In the genomic region with DNA sequence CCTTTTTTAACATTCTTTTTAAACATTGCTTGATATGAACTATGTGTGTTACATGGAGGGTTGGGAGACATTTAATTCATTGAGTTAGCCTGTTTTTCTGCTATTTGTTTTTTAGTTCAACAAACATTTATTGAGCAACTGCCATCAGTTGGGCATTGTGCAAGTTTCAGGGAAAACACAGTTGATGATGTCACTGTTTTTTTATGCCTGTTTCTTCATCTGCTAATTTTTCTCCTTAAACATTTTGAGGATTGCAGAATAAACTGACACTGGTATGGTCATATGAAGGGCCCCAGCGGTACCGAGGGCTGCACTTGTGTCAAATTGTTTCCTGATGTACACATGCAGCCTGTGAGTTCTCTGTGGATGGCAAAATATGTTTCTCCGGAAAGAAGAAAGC, we compare ENCODE assay signal across 11 cellular contexts.
DNase-seq lines count a peak whose midpoint lies in the region; ATAC-seq and TF ChIP-seq lines count a peak whose summit lies in the region.
"Had no signal": no experiment of that assay in that cellular context is flagged by ENCODE, and none has a peak within 500 bp of the region (broad histone marks: within the 10 kb centered on the region; RNA-seq: fewer than 3 reads in every experiment).

No MANE protein-coding gene starts in this region.

- H3K4me1 ChIP-seq in left lung (peaks cover 0 to 28% of the 10 kb centered on the region in 2 donors), suprapubic skin (no peaks in the 10 kb centered on the region), Caco-2 (no peaks in the 10 kb centered on the region)
- no peaks in the 10 kb centered on the region for H3K4me1 ChIP-seq in effector memory CD4-positive, alpha-beta T cell (ENCODE audit: control insufficient read depth, insufficient read depth, low read length, poor library complexity, severe bottlenecking)

- DNase-seq in HFFc6, result peak; percentile 31
- DNase-seq in brain microvascular endothelial cell, result peak; percentile 28
- peak; percentile 48 to 58 for DNase-seq in left lung
- peak; percentile 76 to 84 for DNase-seq in suprapubic skin (ENCODE audit: low spot score in 2 of 2)
- no peak for DNase-seq in Caco-2
- no peak for DNase-seq in NCI-H146 treated with DMSO at 0.1 percent for 48 hours (lab: John Stamatoyannopoulos, UW; ENCODE audit: unreplicated experiment)
- no peak for DNase-seq in NCI-H524 treated with DMSO at 0.1 percent for 48 hours (lab: John Stamatoyannopoulos, UW)
- no peak for DNase-seq in effector memory CD4-positive, alpha-beta T cell
- DNase-seq: NCI-H2029 treated with DMSO at 0.1 percent for 48 hours; PC-9; stimulated activated CD4-positive, alpha-beta T cell treated with anti-CD3 and anti-CD28 coated beads, Interleukin-12 subunit alpha, Interleukin-12 subunit beta, amount 100 ng/mL, for 4 hours had no signal

- no peaks in the 10 kb centered on the region for H3K9me3 ChIP-seq in left lung
- H3K9me3 ChIP-seq in suprapubic skin, result no peaks in the 10 kb centered on the region
- no peaks in the 10 kb centered on the region for H3K9me3 ChIP-seq in Caco-2
- H3K9me3 ChIP-seq in effector memory CD4-positive, alpha-beta T cell (ENCODE audit: control insufficient read depth, low read length), result no peaks in the 10 kb centered on the region

- intact Hi-C loops in left lung (cut with DNase I), result no loop called here
- intact Hi-C loops in Caco-2 (cut with micrococcal nuclease; ENCODE audit: unreplicated experiment), result no loop called here

- no peaks in the 10 kb centered on the region for H3K27me3 ChIP-seq in brain microvascular endothelial cell (replicated peaks)
- no peaks in the 10 kb centered on the region for H3K27me3 ChIP-seq in left lung
- no peaks in the 10 kb centered on the region for H3K27me3 ChIP-seq in suprapubic skin
- no peaks in the 10 kb centered on the region for H3K27me3 ChIP-seq in Caco-2 (replicated peaks; ENCODE audit: control insufficient read depth, insufficient read depth, low read length)
- H3K27me3 ChIP-seq in effector memory CD4-positive, alpha-beta T cell (replicated peaks; ENCODE audit: control insufficient read depth, insufficient read depth, low read length, poor library complexity, severe bottlenecking), result no peaks in the 10 kb centered on the region

- BruUV-seq in Caco-2 (replicated peaks; lab: Mats Ljungman, UMichigan), result no TSS peak

- no peak overlapping the region for H3K27ac Mint-ChIP-seq in HFFc6
- no peak overlapping the region for H3K27ac Mint-ChIP-seq in Caco-2 (ENCODE audit: unreplicated experiment)

- H3K9me3 Mint-ChIP-seq in HFFc6, result no peaks in the 10 kb centered on the region
- no peaks in the 10 kb centered on the region for H3K9me3 Mint-ChIP-seq in Caco-2 (ENCODE audit: unreplicated experiment)

- in situ Hi-C loops in brain microvascular endothelial cell (cut with HindIII; ENCODE audit: low pct_ligation_motif_present, low sequenced_read_pairs), result no loop called here

- H3K27ac ChIP-seq in brain microvascular endothelial cell (no peak overlapping the region), left lung (peak overlapping the region; percentile 33 to 89), suprapubic skin (peak overlapping the region; percentile 51)
- no peak overlapping the region for H3K27ac ChIP-seq in effector memory CD4-positive, alpha-beta T cell (ENCODE audit: insufficient read depth, low read length, poor library complexity, severe bottlenecking)
- H3K27ac ChIP-seq: PC-9 had no signal

- TF ChIP-seq EP300 in suprapubic skin (IDR thresholded peaks at IDR 0.05), result no peak

- H3K36me3 Mint-ChIP-seq in HFFc6 (ENCODE audit: low read depth) (peaks cover 9% of the 10 kb centered on the region), Caco-2 (ENCODE audit: insufficient read depth, unreplicated experiment) (no peaks in the 10 kb centered on the region)

- 73% methylated on average over 3 of the region's 3 CpGs for WGBS in suprapubic skin

- H3K4me1 Mint-ChIP-seq in HFFc6 (ENCODE audit: low read depth), result peaks cover 27% of the 10 kb centered on the region
- H3K4me1 Mint-ChIP-seq in Caco-2 (ENCODE audit: low read depth, unreplicated experiment), result no peaks in the 10 kb centered on the region

- H3K36me3 ChIP-seq in brain microvascular endothelial cell (replicated peaks) (no peaks in the 10 kb centered on the region), left lung (no peaks in the 10 kb centered on the region), suprapubic skin (no peaks in the 10 kb centered on the region), Caco-2 (ENCODE audit: control insufficient read depth, insufficient read depth, low read length) (no peaks in the 10 kb centered on the region)
- no peaks in the 10 kb centered on the region for H3K36me3 ChIP-seq in effector memory CD4-positive, alpha-beta T cell (ENCODE audit: control insufficient read depth, insufficient read depth, low read length)

- H3K27me3 Mint-ChIP-seq in HFFc6 (ENCODE audit: insufficient read depth), result no peaks in the 10 kb centered on the region; the same call in 1 of the 2 replicates
- H3K27me3 Mint-ChIP-seq in Caco-2 (ENCODE audit: insufficient read depth, unreplicated experiment), result no peaks in the 10 kb centered on the region

- peak; percentile 76 for ATAC-seq in left lung

- H3K4me3 ChIP-seq in brain microvascular endothelial cell (ENCODE audit: low read depth, low read length) (no peak overlapping the region), left lung (no peak overlapping the region), suprapubic skin (no peak overlapping the region), Caco-2 (ENCODE audit: low read depth, low read length) (no peak overlapping the region)
- H3K4me3 ChIP-seq in effector memory CD4-positive, alpha-beta T cell (ENCODE audit: insufficient read depth, low read depth, low read length, poor library complexity, severe bottlenecking), result no peak overlapping the region
- H3K4me3 ChIP-seq: PC-9 had no signal

- no peak for TF ChIP-seq POLR2A in suprapubic skin (IDR thresholded peaks at IDR 0.05)

- TF ChIP-seq CTCF in HFFc6 (IDR thresholded peaks at IDR 0.05), result no peak
- no peak for TF ChIP-seq CTCF in brain microvascular endothelial cell (IDR thresholded peaks at IDR 0.05; ENCODE audit: low read depth, low read length, missing control alignments)
- no peak for TF ChIP-seq CTCF in left lung (IDR thresholded peaks at IDR 0.05)
- no peak for TF ChIP-seq CTCF in suprapubic skin (IDR thresholded peaks at IDR 0.05)
- TF ChIP-seq CTCF in Caco-2 (IDR thresholded peaks at IDR 0.05; ENCODE audit: insufficient read depth in 1 of 2, low read depth in 1 of 2, low read length in 1 of 2, severe bottlenecking in 1 of 2, unreplicated experiment in 1 of 2), result no peak

- no peak overlapping the region for H3K4me3 Mint-ChIP-seq in HFFc6
- no peak overlapping the region for H3K4me3 Mint-ChIP-seq in Caco-2 (ENCODE audit: unreplicated experiment)

- CTCF ChIA-PET in Caco-2 (lab: Charles Lee), result no interaction called here

- POLR2A ChIA-PET in Caco-2 (lab: Charles Lee), result no interaction called here

Comparison
In these comparisons a context has a peak if more than half of its experiments do, and no peak if none do; other contexts are left out.
1. DNase-seq: peak in HFFc6 (single experiment), brain microvascular endothelial cell (single experiment), left lung (2 of 2) and suprapubic skin (2 of 2); none in Caco-2 (0 of 2), NCI-H146 treated with DMSO at 0.1 percent for 48 hours (single experiment), NCI-H524 treated with DMSO at 0.1 percent for 48 hours (single experiment) and effector memory CD4-positive, alpha-beta T cell (0 of 3).
2. H3K27ac ChIP-seq: peak in left lung (2 of 2) and suprapubic skin (single experiment); none in brain microvascular endothelial cell (single experiment) and effector memory CD4-positive, alpha-beta T cell (single experiment).